ENCODE assay signal across 1 cellular context in genomic region chr6:83976871-83977270, GRCh38.
TF ChIP-seq lines count a peak whose summit lies in the region.

No MANE protein-coding gene starts in this region.

TF ChIP-seq in K562, 482 proteins besides CTCF, POLR2A, EP300 and RAD21 (continued from another document and continues in another):
- TF ChIP-seq ZNF318 (IDR thresholded peaks at IDR 0.05; ENCODE audit: borderline replicate concordance in 1 of 2, low read depth in 1 of 2) (no peak), ZNF23 (CRISPR knock-in tag; IDR thresholded peaks at IDR 0.05) (no peak), SMARCA5 (IDR thresholded peaks at IDR 0.05) (no peak), MAFF (IDR thresholded peaks at IDR 0.05; ENCODE audit: low read length) (no peak), TAL1 (IDR thresholded peaks at IDR 0.05) (peak; percentile 21; the same call in 1 of the 2 replicates), KLF10 (CRISPR knock-in tag; IDR thresholded peaks at IDR 0.05) (no peak), SMAD4 (CRISPR knock-in tag; conservative IDR thresholded peaks at IDR 0.05) (no peak), ZZZ3 (IDR thresholded peaks at IDR 0.05) (no peak), NBN (IDR thresholded peaks at IDR 0.05; ENCODE audit: low read depth) (peak; percentile 38; the same call in 1 of the 2 replicates), ZNF644 (tag; IDR thresholded peaks at IDR 0.05; ENCODE audit: low read depth) (no peak), REST (CRISPR knock-in tag; IDR thresholded peaks at IDR 0.05; ENCODE audit: low read depth) (no peak), ZBTB34 (CRISPR knock-in tag; IDR thresholded peaks at IDR 0.05) (no peak), ELF4 (CRISPR knock-in tag; IDR thresholded peaks at IDR 0.05) (no peak), BHLHE40 (IDR thresholded peaks at IDR 0.05; ENCODE audit: low read length) (peak; percentile 54; the same call in 1 of the 2 replicates), SMAD3 (CRISPR knock-in tag; conservative IDR thresholded peaks at IDR 0.05) (no peak), KAT2B (IDR thresholded peaks at IDR 0.05; ENCODE audit: low read depth, low read length) (no peak), GTF2E2 (tag; IDR thresholded peaks at IDR 0.05) (no peak), GTF2A2 (tag; IDR thresholded peaks at IDR 0.05) (no peak), ATF2 (CRISPR knock-in tag; IDR thresholded peaks at IDR 0.05) (no peak), KDM4B (IDR thresholded peaks at IDR 0.05; ENCODE audit: borderline replicate concordance in 2 of 2, low read depth in 1 of 2) (no peak), ZEB2 (IDR thresholded peaks at IDR 0.05) (peak; percentile 93), MEF2A (IDR thresholded peaks at IDR 0.05; ENCODE audit: control insufficient read depth, low read depth, low read length) (0 out of 2 replicates have a peak, but pooled peaks have one; percentile 10), CBFA2T3 (IDR thresholded peaks at IDR 0.05) (peak; percentile 57), MTA2 (IDR thresholded peaks at IDR 0.05; ENCODE audit: low read depth) (no peak), FOXO4 (CRISPR knock-in tag; IDR thresholded peaks at IDR 0.05) (no peak), STAT5B (CRISPR knock-in tag; IDR thresholded peaks at IDR 0.05) (no peak), HDAC8 (tag; IDR thresholded peaks at IDR 0.05) (no peak), DDX20 (tag; IDR thresholded peaks at IDR 0.05; ENCODE audit: low read depth) (no peak), MAFG (tag; conservative IDR thresholded peaks at IDR 0.05) (0 out of 2 replicates have a peak, but pooled peaks have one; percentile 15), PRDM10 (IDR thresholded peaks at IDR 0.05; ENCODE audit: partially characterized antibody) (no peak), FOXA1 (IDR thresholded peaks at IDR 0.05; ENCODE audit: borderline replicate concordance) (no peak), HES1 (IDR thresholded peaks at IDR 0.05; ENCODE audit: low read depth) (0 out of 2 replicates have a peak, but pooled peaks have one; percentile 20), ZBTB17 (CRISPR knock-in tag; IDR thresholded peaks at IDR 0.05) (no peak), ZNF316 (IDR thresholded peaks at IDR 0.05) (peak; percentile 60), SMARCE1 (IDR thresholded peaks at IDR 0.05) (peak; percentile 74), ZNF41 (CRISPR knock-in tag; conservative IDR thresholded peaks at IDR 0.05) (no peak), CBX1 (IDR thresholded peaks at IDR 0.05; ENCODE audit: low read depth) (no peak), CREB5 (CRISPR knock-in tag; IDR thresholded peaks at IDR 0.05) (no peak), ILF3 (IDR thresholded peaks at IDR 0.05; ENCODE audit: borderline replicate concordance) (no peak)
